Comparison of ENCODE assay signal across 8 cellular contexts in the genomic region with DNA sequence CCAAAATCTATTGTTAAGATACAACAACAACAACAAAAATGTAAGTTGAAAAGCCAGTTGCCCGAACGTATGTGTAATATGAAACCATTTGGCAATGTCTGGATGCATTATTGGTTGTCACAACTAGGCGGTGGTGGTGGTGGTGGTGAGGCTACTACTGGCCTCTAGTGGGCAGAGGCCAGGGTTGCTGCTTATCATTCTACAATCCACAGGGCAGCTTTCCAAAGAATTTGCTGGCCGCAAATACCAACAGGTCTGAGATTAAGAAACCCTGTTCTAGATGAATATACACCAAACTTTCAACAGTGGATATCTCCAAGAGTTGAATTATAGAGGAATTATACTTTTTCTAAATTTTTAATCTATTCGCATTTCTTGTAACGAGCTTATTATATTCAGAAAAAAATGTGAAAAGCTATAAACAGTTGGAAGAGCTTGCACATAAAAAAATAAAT. TPM values are rescaled to one million over a fixed set of nuclear protein-coding genes. Genes with fewer than 3 reads are reported as not detected.
DNase-seq lines count a peak whose midpoint lies in the region; ATAC-seq and TF ChIP-seq lines count a peak whose summit lies in the region.

No MANE protein-coding gene starts in this region.

- BruUV-seq in Calu3 (replicated peaks; lab: Mats Ljungman, UMichigan) = no TSS peak

- peak overlapping the region; percentile 88 for H3K27ac Mint-ChIP-seq in Calu3 (ENCODE audit: unreplicated experiment)
- no peak overlapping the region for H3K27ac Mint-ChIP-seq in nephron progenitor cell

- CTCF ChIA-PET in Calu3 (lab: Charles Lee) = interaction anchor here (0.7 to 2.8 kb wide), 9 partner anchors 12 to 63 kb away, joined by 3 to 31 read pairs (median 7); partner anchors contain the start of genes PHGDH and ZNF697

- TF ChIP-seq CTCF in Calu3 (IDR thresholded peaks at IDR 0.05; ENCODE audit: unreplicated experiment) = peak; percentile 60
- TF ChIP-seq CTCF in nephron progenitor cell (IDR thresholded peaks at IDR 0.05) = no peak

- peaks cover under 1% of the 10 kb centered on the region for H3K9me3 Mint-ChIP-seq in Calu3 (ENCODE audit: low read depth, unreplicated experiment)
- H3K9me3 Mint-ChIP-seq in nephron progenitor cell = peaks cover 4% of the 10 kb centered on the region

- H3K27me3 Mint-ChIP-seq in Calu3 (ENCODE audit: unreplicated experiment) = no peaks in the 10 kb centered on the region
- H3K27me3 Mint-ChIP-seq in nephron progenitor cell (ENCODE audit: low read depth, poor library complexity) = peaks cover 7% of the 10 kb centered on the region

- H3K4me1 Mint-ChIP-seq in Calu3 (ENCODE audit: low read depth, unreplicated experiment) = peaks cover 44% of the 10 kb centered on the region
- peaks cover 30% of the 10 kb centered on the region for H3K4me1 Mint-ChIP-seq in nephron progenitor cell

- DNase-seq in Calu3 (peak; percentile 71), OCI-M1 (lab: John Stamatoyannopoulos, UW) (peak; percentile 96), epithelial cell of prostate (ENCODE audit: low read depth, low spot score) (peak; percentile 86), nephron progenitor cell (no peak)

- peak overlapping the region; percentile 91 for H3K27ac ChIP-seq in epithelial cell of prostate

- H3K36me3 Mint-ChIP-seq in Calu3 (ENCODE audit: insufficient read depth, unreplicated experiment) (peaks cover 9% of the 10 kb centered on the region), nephron progenitor cell (ENCODE audit: low read depth) (no peaks in the 10 kb centered on the region)

- TF ChIP-seq POLR2A in GM18505 (IDR thresholded peaks at IDR 0.05; ENCODE audit: borderline replicate concordance, extremely low read depth, insufficient read depth, insufficient read length) = no peak

- peak; percentile 57 for ATAC-seq in HG02763 (IDR thresholded peaks at IDR 0.05; ENCODE audit: unreplicated experiment)
- ATAC-seq in HG03565 (IDR thresholded peaks at IDR 0.05; ENCODE audit: unreplicated experiment) = no peak
- no peak for ATAC-seq in GM18505 (IDR thresholded peaks at IDR 0.05; ENCODE audit: unreplicated experiment)
- no peak for ATAC-seq in GM21381 (IDR thresholded peaks at IDR 0.05; ENCODE audit: unreplicated experiment)

- H3K4me3 Mint-ChIP-seq in Calu3 (ENCODE audit: low read depth, unreplicated experiment) (peak overlapping the region; percentile 62), nephron progenitor cell (peak overlapping the region; percentile 79)

- intact Hi-C loops in Calu3 (cut with micrococcal nuclease; ENCODE audit: unreplicated experiment) = loop anchor here (1.0 to 10.0 kb wide), 3 partner anchors 26 to 62 kb away; partner anchors contain the start of gene ZNF697

RNA-seq across cellular contexts. Expression of gene ZNF697, which starts 26.8 kb away (rescaled TPM):
- 3.9 and 4.8 TPM in 2 replicates for total RNA-seq in Calu3 (2022)

RNA-seq across cellular contexts. Expression of gene PHGDH, which starts 36.9 kb away (rescaled TPM):
- total RNA-seq in Calu3 (2022) = 155 and 199 TPM in 2 replicates
